Comparison of ENCODE assay signal across 18 cellular contexts in the genomic region with DNA sequence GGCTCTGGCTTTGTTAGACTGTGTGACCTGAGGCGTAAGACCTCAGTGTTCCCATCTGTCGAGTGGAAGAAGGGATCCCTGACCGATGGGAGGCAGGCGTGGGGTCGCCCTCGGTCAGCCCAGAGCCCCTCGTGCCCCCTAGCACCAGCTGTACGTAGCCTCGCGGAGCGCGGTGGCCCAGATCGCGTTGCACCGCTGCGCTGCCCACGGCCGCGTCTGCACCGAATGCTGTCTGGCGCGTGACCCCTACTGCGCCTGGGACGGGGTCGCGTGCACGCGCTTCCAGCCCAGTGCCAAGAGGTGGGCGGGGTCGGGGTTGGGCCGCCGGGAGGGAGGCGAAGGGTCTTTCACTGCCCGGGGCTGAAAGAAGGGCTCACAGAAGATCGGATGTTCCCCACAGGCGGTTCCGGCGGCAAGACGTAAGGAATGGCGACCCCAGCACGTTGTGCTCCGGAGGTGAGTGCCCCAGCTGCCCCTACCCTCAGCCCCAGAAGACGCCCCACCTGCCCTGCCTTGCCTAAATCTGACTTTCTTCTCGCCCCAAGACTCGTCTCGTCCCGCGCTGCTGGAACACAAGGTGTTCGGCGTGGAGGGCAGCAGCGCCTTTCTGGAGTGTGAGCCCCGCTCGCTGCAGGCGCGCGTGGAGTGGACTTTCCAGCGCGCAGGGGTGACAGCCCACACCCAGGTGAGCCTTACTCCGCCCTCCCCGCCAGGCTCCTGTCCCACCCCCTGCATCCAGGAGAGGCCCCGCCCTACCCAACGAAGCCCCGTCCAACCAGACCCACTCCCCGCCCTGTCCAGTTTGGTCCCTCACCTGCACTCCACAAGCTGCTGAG. TPM values are rescaled to one million over a fixed set of nuclear protein-coding genes. Genes with fewer than 3 reads are reported as not detected.
DNase-seq lines count a peak whose midpoint lies in the region; ATAC-seq and TF ChIP-seq lines count a peak whose summit lies in the region.
"Had no signal": no experiment of that assay in that cellular context is flagged by ENCODE, and none has a peak within 500 bp of the region (broad histone marks: within the 10 kb centered on the region; RNA-seq: fewer than 3 reads in every experiment).

No MANE protein-coding gene starts in this region.

- H3K4me3 ChIP-seq in HUES48 (ENCODE audit: low read depth, low read length), result peak overlapping the region; percentile 62
- H3K4me3 ChIP-seq: upper lobe of right lung had no signal

- H3K9me3 ChIP-seq in HUES48 (ENCODE audit: control insufficient read depth, insufficient read depth, low read length), result no peaks in the 10 kb centered on the region
- H3K9me3 ChIP-seq: Caco-2, upper lobe of right lung had no signal

- peaks cover 4% of the 10 kb centered on the region; the same call in 1 of the 2 replicates for H3K4me1 ChIP-seq in HUES48 (ENCODE audit: control insufficient read depth, insufficient read depth, low read length)

- H3K27me3 Mint-ChIP-seq in T-helper 2 cell treated with Interferon-gamma antibody and Interleukin-4, amounts not matched to agents 5 μg/mL and 100 μg/mL, for 36 hours (ENCODE audit: low read depth), result peaks cover 46% of the 10 kb centered on the region
- H3K27me3 Mint-ChIP-seq in endothelial cell (ENCODE audit: unreplicated experiment), result peaks cover 19% of the 10 kb centered on the region
- H3K27me3 Mint-ChIP-seq in nephron progenitor cell (ENCODE audit: low read depth, poor library complexity), result peaks cover 40% of the 10 kb centered on the region

- H3K4me3 Mint-ChIP-seq in T-helper 2 cell treated with Interferon-gamma antibody and Interleukin-4, amounts not matched to agents 5 μg/mL and 100 μg/mL, for 36 hours, result peak overlapping the region; percentile 40
- H3K4me3 Mint-ChIP-seq in endothelial cell (ENCODE audit: unreplicated experiment) (peak overlapping the region; percentile 25), nephron progenitor cell (peak overlapping the region; percentile 77)
- H3K4me3 Mint-ChIP-seq: activated CD8-positive, alpha-beta memory T cell treated with anti-CD3 and anti-CD28 coated beads, Interleukin-2, amount 10 ng/mL, durations not matched to agents 7 days and 5 days had no signal

- DNase-seq in T-helper 2 cell treated with Interferon-gamma antibody and Interleukin-4, amounts not matched to agents 5 μg/mL and 100 μg/mL, for 36 hours (ENCODE audit: low spot score), result no peak
- DNase-seq in T-helper 2 cell, result no peak
- no peak for DNase-seq in endothelial cell (ENCODE audit: low spot score)
- DNase-seq in nephron progenitor cell, result peak; percentile 77
- DNase-seq in midbrain (lab: John Stamatoyannopoulos, UW), result no peak
- DNase-seq in NCI-H2196 treated with DMSO at 0.1 percent for 48 hours (lab: John Stamatoyannopoulos, UW; ENCODE audit: unreplicated experiment), result no peak
- DNase-seq: activated CD8-positive, alpha-beta memory T cell treated with anti-CD3 and anti-CD28 coated beads, Interleukin-2, amount 10 ng/mL, durations not matched to agents 7 days and 5 days; Caco-2; NCI-H187; NCI-H526; T1000; upper lobe of right lung had no signal

- H3K9ac ChIP-seq in HUES48 (ENCODE audit: low read depth, low read length), result no peak overlapping the region

- no peak for ATAC-seq in GM19397 (IDR thresholded peaks at IDR 0.05; ENCODE audit: unreplicated experiment)

- TF ChIP-seq CTCF in endothelial cell (IDR thresholded peaks at IDR 0.05; ENCODE audit: unreplicated experiment) (no peak), nephron progenitor cell (IDR thresholded peaks at IDR 0.05) (no peak)

- no peak overlapping the region for H3K27ac ChIP-seq in HUES48 (ENCODE audit: low read depth, low read length)

- H3K36me3 Mint-ChIP-seq in T-helper 2 cell treated with Interferon-gamma antibody and Interleukin-4, amounts not matched to agents 5 μg/mL and 100 μg/mL, for 36 hours (ENCODE audit: low read depth), result no peaks in the 10 kb centered on the region
- H3K36me3 Mint-ChIP-seq in endothelial cell (ENCODE audit: low read depth, unreplicated experiment), result no peaks in the 10 kb centered on the region
- no peaks in the 10 kb centered on the region for H3K36me3 Mint-ChIP-seq in nephron progenitor cell (ENCODE audit: low read depth)
- H3K36me3 Mint-ChIP-seq: activated CD8-positive, alpha-beta memory T cell treated with anti-CD3 and anti-CD28 coated beads, Interleukin-2, amount 10 ng/mL, durations not matched to agents 7 days and 5 days had no signal

- H3K36me3 ChIP-seq in HUES48 (ENCODE audit: control insufficient read depth, insufficient read depth, low read length), result no peaks in the 10 kb centered on the region
- H3K36me3 ChIP-seq: upper lobe of right lung had no signal

- no peak overlapping the region for H3K27ac Mint-ChIP-seq in T-helper 2 cell treated with Interferon-gamma antibody and Interleukin-4, amounts not matched to agents 5 μg/mL and 100 μg/mL, for 36 hours
- H3K27ac Mint-ChIP-seq in endothelial cell (ENCODE audit: unreplicated experiment) (peak overlapping the region; percentile 42), nephron progenitor cell (no peak overlapping the region)
- H3K27ac Mint-ChIP-seq: activated CD8-positive, alpha-beta memory T cell treated with anti-CD3 and anti-CD28 coated beads, Interleukin-2, amount 10 ng/mL, durations not matched to agents 7 days and 5 days had no signal

- H3K9me3 Mint-ChIP-seq in T-helper 2 cell treated with Interferon-gamma antibody and Interleukin-4, amounts not matched to agents 5 μg/mL and 100 μg/mL, for 36 hours, result no peaks in the 10 kb centered on the region
- H3K9me3 Mint-ChIP-seq in endothelial cell (ENCODE audit: unreplicated experiment) (no peaks in the 10 kb centered on the region), nephron progenitor cell (no peaks in the 10 kb centered on the region)

- H3K27me3 ChIP-seq in HUES48 (ENCODE audit: control insufficient read depth, insufficient read depth, low read length), result peaks cover 47% of the 10 kb centered on the region

- H3K4me1 Mint-ChIP-seq in T-helper 2 cell treated with Interferon-gamma antibody and Interleukin-4, amounts not matched to agents 5 μg/mL and 100 μg/mL, for 36 hours (ENCODE audit: low read depth), result peaks cover 16% of the 10 kb centered on the region
- H3K4me1 Mint-ChIP-seq in endothelial cell (ENCODE audit: unreplicated experiment) (peaks cover 16% of the 10 kb centered on the region), nephron progenitor cell (peaks cover 54% of the 10 kb centered on the region)

RNA-seq across cellular contexts. Expression of a gene that starts 3.5 kb away (rescaled TPM):
- total RNA-seq in endothelial cell (ENCODE audit: unreplicated experiment), result 0.18 TPM
- total RNA-seq: A172; activated CD8-positive, alpha-beta memory T cell treated with anti-CD3 and anti-CD28 coated beads, Interleukin-2, amount 10 ng/mL, durations not matched to agents 7 days and 5 days; Caco-2; glomerular endothelial cell; LHCN-M2; osteocyte; upper lobe of right lung had no signal

RNA-seq across cellular contexts. Expression of a gene that starts 6.4 kb away (rescaled TPM):
- total RNA-seq in endothelial cell (ENCODE audit: unreplicated experiment), result 1.7 TPM

RNA-seq across cellular contexts. Expression of a gene that starts 16.9 kb away (rescaled TPM):
- 43.2 TPM for total RNA-seq in endothelial cell (ENCODE audit: unreplicated experiment)

RNA-seq across cellular contexts. Expression of a gene that starts 23.8 kb away (rescaled TPM):
- 12.7 TPM for total RNA-seq in endothelial cell (ENCODE audit: unreplicated experiment)

RNA-seq across cellular contexts. Expression of a gene that starts 23.8 kb away (rescaled TPM):
- total RNA-seq in endothelial cell (ENCODE audit: unreplicated experiment), result 17.1 TPM

Comparison
In these comparisons a context has a peak if more than half of its experiments do, and no peak if none do; other contexts are left out.
1. H3K4me3 Mint-ChIP-seq: peak in every context shown above with its lines; median percentile 77 in nephron progenitor cell; 40 in T-helper 2 cell treated with Interferon-gamma antibody and Interleukin-4, amounts not matched to agents 5 μg/mL and 100 μg/mL, for 36 hours; 25 in endothelial cell.